ENCODE assay signal across 19 cellular contexts in genomic region chr2:10202136-10202535, GRCh38.
"Had no signal": no experiment of that assay in that cellular context is flagged by ENCODE, and none has a peak within 500 bp of the region (broad histone marks: within the 10 kb centered on the region; RNA-seq: fewer than 3 reads in every experiment).

No MANE protein-coding gene starts in this region.

- H3K36me3 ChIP-seq: sigmoid colon had no signal

- H3K27ac Mint-ChIP-seq: activated CD4-positive, alpha-beta T cell treated with anti-CD3 and anti-CD28 coated beads for 36 hours; activated CD8-positive, alpha-beta T cell treated with anti-CD3 and anti-CD28 coated beads for 36 hours; activated naive CD8-positive, alpha-beta T cell treated with anti-CD3 and anti-CD28 coated beads, Interleukin-2, amount 50 U/mL, for 24 hours; natural killer cell; type B pancreatic cell had no signal

- H3K4me3 Mint-ChIP-seq: activated CD4-positive, alpha-beta T cell treated with anti-CD3 and anti-CD28 coated beads for 36 hours; activated CD8-positive, alpha-beta T cell treated with anti-CD3 and anti-CD28 coated beads for 36 hours; activated naive CD8-positive, alpha-beta T cell treated with anti-CD3 and anti-CD28 coated beads, Interleukin-2, amount 50 U/mL, for 24 hours; natural killer cell; type B pancreatic cell had no signal

- H3K4me3 ChIP-seq: lung, psoas muscle, sigmoid colon had no signal

- H3K27me3 ChIP-seq: sigmoid colon had no signal

- DNase-seq: activated CD4-positive, alpha-beta T cell treated with anti-CD3 and anti-CD28 coated beads for 36 hours; activated CD8-positive, alpha-beta memory T cell treated with anti-CD3 and anti-CD28 coated beads, Interleukin-2, amount 50 U/mL, for 48 hours; activated CD8-positive, alpha-beta T cell treated with anti-CD3 and anti-CD28 coated beads for 36 hours; activated naive CD4-positive, alpha-beta T cell treated with Interleukin-2 at 50 U/mL for 16 hours; activated naive CD8-positive, alpha-beta T cell treated with anti-CD3 and anti-CD28 coated beads, Interleukin-2, amount 50 U/mL, for 24 hours; cortex of kidney; effector CD8-positive, alpha-beta T cell; erythroblast; head of caudate nucleus; left cardiac atrium; natural killer cell; nucleus accumbens; psoas muscle; sigmoid colon; stimulated activated CD4-positive, alpha-beta T cell treated with anti-CD3 and anti-CD28 coated beads, Interleukin-12 subunit alpha, Interleukin-12 subunit beta, amount 100 ng/mL, for 4 hours; stimulated activated naive CD4-positive, alpha-beta T cell treated with Interleukin-2 at 50 U/mL for 16 hours; WERI-Rb-1 had no signal

- H3K4me1 Mint-ChIP-seq: activated CD4-positive, alpha-beta T cell treated with anti-CD3 and anti-CD28 coated beads for 36 hours; activated naive CD8-positive, alpha-beta T cell treated with anti-CD3 and anti-CD28 coated beads, Interleukin-2, amount 50 U/mL, for 24 hours; natural killer cell had no signal

- H3K9me3 ChIP-seq: psoas muscle, sigmoid colon had no signal

- H3K27ac ChIP-seq: psoas muscle, WERI-Rb-1 had no signal

- H3K36me3 Mint-ChIP-seq: natural killer cell had no signal

- ATAC-seq: activated CD4-positive, alpha-beta T cell treated with anti-CD3 and anti-CD28 coated beads for 36 hours; activated CD8-positive, alpha-beta T cell treated with anti-CD3 and anti-CD28 coated beads for 36 hours; activated naive CD8-positive, alpha-beta T cell treated with anti-CD3 and anti-CD28 coated beads, Interleukin-2, amount 50 U/mL, for 24 hours; natural killer cell; psoas muscle had no signal

- H3K27me3 Mint-ChIP-seq: activated CD4-positive, alpha-beta T cell treated with anti-CD3 and anti-CD28 coated beads for 36 hours; activated CD8-positive, alpha-beta T cell treated with anti-CD3 and anti-CD28 coated beads for 36 hours; activated naive CD8-positive, alpha-beta T cell treated with anti-CD3 and anti-CD28 coated beads, Interleukin-2, amount 50 U/mL, for 24 hours; type B pancreatic cell had no signal

- H3K9me3 Mint-ChIP-seq: activated CD8-positive, alpha-beta T cell treated with anti-CD3 and anti-CD28 coated beads for 36 hours; activated naive CD8-positive, alpha-beta T cell treated with anti-CD3 and anti-CD28 coated beads, Interleukin-2, amount 50 U/mL, for 24 hours; natural killer cell had no signal

- H3K4me1 ChIP-seq: psoas muscle had no signal
